10 cellular contexts compared by ENCODE assay signal in genomic region chr17:77420476-77420803, GRCh38.
DNase-seq lines count a peak whose midpoint lies in the region; ATAC-seq, FAIRE-seq and TF ChIP-seq lines count a peak whose summit lies in the region.
"Had no signal": no experiment of that assay in that cellular context is flagged by ENCODE, and none has a peak within 500 bp of the region (broad histone marks: within the 10 kb centered on the region; RNA-seq: fewer than 3 reads in every experiment).

No MANE protein-coding gene starts in this region.

- TF ChIP-seq RAD21 in A549 (conservative IDR thresholded peaks at IDR 0.05 in 1 of 2, IDR thresholded peaks at IDR 0.05 in 1 of 2), result no peak
- no peak for TF ChIP-seq RAD21 in K562 (CRISPR knock-in tag; conservative IDR thresholded peaks at IDR 0.05 in 1 of 2, IDR thresholded peaks at IDR 0.05 in 1 of 2)

- intact Hi-C loops in K562 (cut with micrococcal nuclease), result no loop called here

- peaks cover 13% of the 10 kb centered on the region for H3K27me3 Mint-ChIP-seq in HFFc6 (ENCODE audit: insufficient read depth)

- no peak overlapping the region for H2AFZ ChIP-seq in K562 (ENCODE audit: low read depth, low read length)
- H2AFZ ChIP-seq: PC-9 had no signal

- H3K27ac ChIP-seq in A549, result peak overlapping the region; percentile 75 to 95
- no peak overlapping the region; the same call in 2 of the 3 replicates for H3K27ac ChIP-seq in K562 (ENCODE audit: extremely low read depth, low read depth, low read length)
- H3K27ac ChIP-seq in muscle layer of colon (ENCODE audit: low read depth, low read length), result peak overlapping the region; percentile 96
- H3K27ac ChIP-seq in coronary artery, result peak overlapping the region in 1 of 2 donors; percentile 42
- H3K27ac ChIP-seq: PC-9 had no signal

- POLR2A ChIA-PET in A549 (lab: Yijun Ruan, JAX) (no interaction called here), K562 (lab: Yijun Ruan, JAX) (interaction anchor here (0.9 to 1.2 kb wide), 5 partner anchors 15 to 89 kb away, joined by 3 to 5 read pairs (median 3); no protein-coding TSS in a partner anchor)

- no peak for TF ChIP-seq CTCF in A549 (IDR thresholded peaks at IDR 0.05)
- peak; percentile 47 for TF ChIP-seq CTCF in HFFc6 (IDR thresholded peaks at IDR 0.05)
- TF ChIP-seq CTCF in K562 (IDR thresholded peaks at IDR 0.05 in 2 of 3, conservative IDR thresholded peaks at IDR 0.05 in 1 of 3; ENCODE audit: insufficient read depth in 2 of 3, low read depth in 1 of 3, low read length in 3 of 3), result no peak
- no peak for TF ChIP-seq CTCF in coronary artery (IDR thresholded peaks at IDR 0.05)

- no TSS peak for BruUV-seq in K562 (replicated peaks; lab: Mats Ljungman, UMichigan)

- H3K27me3 ChIP-seq in K562 (ENCODE audit: control insufficient read depth in 2 of 2, insufficient read depth in 2 of 2, low read length in 2 of 2) (no peaks in the 10 kb centered on the region), muscle layer of colon (ENCODE audit: control insufficient read depth in 1 of 2, insufficient read depth in 2 of 2, low read length in 2 of 2) (no peaks in the 10 kb centered on the region)

- peaks cover 75% of the 10 kb centered on the region for H3K4me1 ChIP-seq in A549
- peaks cover 28 to 67% of the 10 kb centered on the region in 2 experiments for H3K4me1 ChIP-seq in K562 (replicated peaks in 1 of 2; ENCODE audit: control insufficient read depth in 2 of 2, insufficient read depth in 2 of 2, low read length in 2 of 2)
- H3K4me1 ChIP-seq in muscle layer of colon (ENCODE audit: insufficient read depth, low read length), result peaks cover 89% of the 10 kb centered on the region

- peak overlapping the region; percentile 71 for H3K4me2 ChIP-seq in A549
- H3K4me2 ChIP-seq in K562 (ENCODE audit: insufficient read depth, low read length), result peak overlapping the region; percentile 33
- H3K4me2 ChIP-seq: PC-9 had no signal

- peak overlapping the region; percentile 78; the same call in 1 of the 2 replicates for H3K4me3 Mint-ChIP-seq in HFFc6

- H3K9ac ChIP-seq in K562 (ENCODE audit: insufficient read depth in 1 of 2, low read depth in 2 of 2, low read length in 2 of 2) (peak overlapping the region; percentile 28 to 68; a peak in 3 of 4 replicates), muscle layer of colon (ENCODE audit: low read length) (peak overlapping the region; percentile 65)

- 65% methylated on average over 5 of the region's 5 CpGs for WGBS in A549 (ENCODE audit: missing lambda C conversion rate)
- WGBS in K562 (ENCODE audit: insufficient coverage, low coverage, missing lambda C conversion rate), result 70% methylated on average over 4 of the region's 5 CpGs

- peak overlapping the region; percentile 90 for H3K27ac Mint-ChIP-seq in HFFc6

- peak in 1 of 2 experiments; percentile 15; a peak in 3 of 6 replicates for ATAC-seq in A549
- ATAC-seq in K562, result peak; percentile 15
- no peak for ATAC-seq in GM21723 (IDR thresholded peaks at IDR 0.05; ENCODE audit: unreplicated experiment)
- no peak for ATAC-seq in GM19351 (IDR thresholded peaks at IDR 0.05; ENCODE audit: unreplicated experiment)
- ATAC-seq in GM18519 (IDR thresholded peaks at IDR 0.05; ENCODE audit: low FRiP score, unreplicated experiment), result no peak

- DNase-seq in A549 (ENCODE audit: low read depth in 1 of 2, low spot score in 1 of 2), result no peak
- no peak for DNase-seq in HFFc6
- DNase-seq in K562 (ENCODE audit: extremely low read depth in 1 of 4, low spot score in 3 of 4), result no peak
- no peak for DNase-seq in coronary artery (ENCODE audit: low spot score)
- DNase-seq: stimulated activated CD4-positive, alpha-beta T cell treated with anti-CD3 and anti-CD28 coated beads, Interleukin-12 subunit alpha, Interleukin-12 subunit beta, amount 100 ng/mL, for 4 hours had no signal

- in situ Hi-C loops in K562 (cut with MboI), result no loop called here

- H3K79me2 ChIP-seq in K562 (ENCODE audit: control insufficient read depth, insufficient read depth, low read length), result peaks cover 34% of the 10 kb centered on the region

- no peak for FAIRE-seq in A549 (lab: Jason Lieb, UNC)
- FAIRE-seq in K562 (lab: Jason Lieb, UNC), result no peak

- TF ChIP-seq POLR2A in A549 (IDR thresholded peaks at IDR 0.05; ENCODE audit: low read length) (no peak), K562 (conservative IDR thresholded peaks at IDR 0.05) (no peak)

- TF ChIP-seq EP300 in A549 (IDR thresholded peaks at IDR 0.05) (no peak), K562 (IDR thresholded peaks at IDR 0.05; ENCODE audit: low read length) (no peak)

- H3K9me3 Mint-ChIP-seq in HFFc6, result no peaks in the 10 kb centered on the region

- H3K4me3 ChIP-seq in A549, result no peak overlapping the region
- no peak overlapping the region for H3K4me3 ChIP-seq in K562
- H3K4me3 ChIP-seq in muscle layer of colon (ENCODE audit: low read depth in 1 of 2, low read length in 2 of 2), result peak overlapping the region in 1 of 2 donors; percentile 39
- no peak overlapping the region for H3K4me3 ChIP-seq in coronary artery
- H3K4me3 ChIP-seq: PC-9 had no signal

- peaks cover 52% of the 10 kb centered on the region for H3K4me1 Mint-ChIP-seq in HFFc6 (ENCODE audit: low read depth)

- peaks cover 10% of the 10 kb centered on the region for H3K9me1 ChIP-seq in K562 (ENCODE audit: control insufficient read depth, insufficient read depth, low read length)

- peaks cover 55% of the 10 kb centered on the region for H4K20me1 ChIP-seq in K562 (replicated peaks; ENCODE audit: control insufficient read depth, insufficient read depth, low read length)

- H3K36me3 Mint-ChIP-seq in HFFc6 (ENCODE audit: low read depth), result peaks cover 12% of the 10 kb centered on the region

- CTCF ChIA-PET in A549 (lab: Yijun Ruan, JAX), result interaction anchor here (1.0 to 18.7 kb wide), 7 partner anchors 9 to 90 kb away, joined by 3 to 198 read pairs (median 20); no protein-coding TSS in a partner anchor
- CTCF ChIA-PET in K562 (lab: Yijun Ruan, JAX; ENCODE audit: low intra/inter-chr PET ratio), result no interaction called here

- H3K36me3 ChIP-seq in K562 (ENCODE audit: control insufficient read depth, insufficient read depth, low read length), result peaks cover 15% of the 10 kb centered on the region; the same call in 2 of the 3 replicates
- H3K36me3 ChIP-seq in muscle layer of colon (ENCODE audit: insufficient read depth, low read length), result no peaks in the 10 kb centered on the region

- no peaks in the 10 kb centered on the region for H3K9me3 ChIP-seq in A549
- H3K9me3 ChIP-seq in K562 (replicated peaks; ENCODE audit: control insufficient read depth, insufficient read depth, low read depth, low read length), result no peaks in the 10 kb centered on the region
- no peaks in the 10 kb centered on the region for H3K9me3 ChIP-seq in muscle layer of colon (ENCODE audit: low read length)

TF ChIP-seq in A549, 52 proteins besides CTCF, POLR2A, EP300 and RAD21:
- TF ChIP-seq ZSCAN20 (CRISPR knock-in tag; IDR thresholded peaks at IDR 0.05) (no peak), PBX3 (IDR thresholded peaks at IDR 0.05) (no peak), HDAC2 (IDR thresholded peaks at IDR 0.05) (no peak), CEBPB (IDR thresholded peaks at IDR 0.05) (no peak), EHF (CRISPR knock-in tag; IDR thresholded peaks at IDR 0.05) (no peak), JUN (IDR thresholded peaks at IDR 0.05) (no peak), ESRRA (IDR thresholded peaks at IDR 0.05; ENCODE audit: borderline replicate concordance, low read length) (no peak), JUNB (IDR thresholded peaks at IDR 0.05) (no peak), MAZ (IDR thresholded peaks at IDR 0.05; ENCODE audit: borderline replicate concordance, low read depth, low read length) (no peak), GATA3 (IDR thresholded peaks at IDR 0.05; ENCODE audit: borderline replicate concordance) (no peak)
TF ChIP-seq in A549: peak in this region for 0.

TF ChIP-seq in K562, 482 proteins besides CTCF, POLR2A, EP300 and RAD21 (continues in another document):
- TF ChIP-seq, protein P1, sequence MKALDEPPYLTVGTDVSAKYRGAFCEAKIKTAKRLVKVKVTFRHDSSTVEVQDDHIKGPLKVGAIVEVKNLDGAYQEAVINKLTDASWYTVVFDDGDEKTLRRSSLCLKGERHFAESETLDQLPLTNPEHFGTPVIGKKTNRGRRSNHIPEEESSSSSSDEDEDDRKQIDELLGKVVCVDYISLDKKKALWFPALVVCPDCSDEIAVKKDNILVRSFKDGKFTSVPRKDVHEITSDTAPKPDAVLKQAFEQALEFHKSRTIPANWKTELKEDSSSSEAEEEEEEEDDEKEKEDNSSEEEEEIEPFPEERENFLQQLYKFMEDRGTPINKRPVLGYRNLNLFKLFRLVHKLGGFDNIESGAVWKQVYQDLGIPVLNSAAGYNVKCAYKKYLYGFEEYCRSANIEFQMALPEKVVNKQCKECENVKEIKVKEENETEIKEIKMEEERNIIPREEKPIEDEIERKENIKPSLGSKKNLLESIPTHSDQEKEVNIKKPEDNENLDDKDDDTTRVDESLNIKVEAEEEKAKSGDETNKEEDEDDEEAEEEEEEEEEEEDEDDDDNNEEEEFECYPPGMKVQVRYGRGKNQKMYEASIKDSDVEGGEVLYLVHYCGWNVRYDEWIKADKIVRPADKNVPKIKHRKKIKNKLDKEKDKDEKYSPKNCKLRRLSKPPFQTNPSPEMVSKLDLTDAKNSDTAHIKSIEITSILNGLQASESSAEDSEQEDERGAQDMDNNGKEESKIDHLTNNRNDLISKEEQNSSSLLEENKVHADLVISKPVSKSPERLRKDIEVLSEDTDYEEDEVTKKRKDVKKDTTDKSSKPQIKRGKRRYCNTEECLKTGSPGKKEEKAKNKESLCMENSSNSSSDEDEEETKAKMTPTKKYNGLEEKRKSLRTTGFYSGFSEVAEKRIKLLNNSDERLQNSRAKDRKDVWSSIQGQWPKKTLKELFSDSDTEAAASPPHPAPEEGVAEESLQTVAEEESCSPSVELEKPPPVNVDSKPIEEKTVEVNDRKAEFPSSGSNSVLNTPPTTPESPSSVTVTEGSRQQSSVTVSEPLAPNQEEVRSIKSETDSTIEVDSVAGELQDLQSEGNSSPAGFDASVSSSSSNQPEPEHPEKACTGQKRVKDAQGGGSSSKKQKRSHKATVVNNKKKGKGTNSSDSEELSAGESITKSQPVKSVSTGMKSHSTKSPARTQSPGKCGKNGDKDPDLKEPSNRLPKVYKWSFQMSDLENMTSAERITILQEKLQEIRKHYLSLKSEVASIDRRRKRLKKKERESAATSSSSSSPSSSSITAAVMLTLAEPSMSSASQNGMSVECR (CRISPR knock-in tag; IDR thresholded peaks at IDR 0.05), result peak; percentile 37; the same call in 1 of the 2 replicates
- TF ChIP-seq, protein P2, sequence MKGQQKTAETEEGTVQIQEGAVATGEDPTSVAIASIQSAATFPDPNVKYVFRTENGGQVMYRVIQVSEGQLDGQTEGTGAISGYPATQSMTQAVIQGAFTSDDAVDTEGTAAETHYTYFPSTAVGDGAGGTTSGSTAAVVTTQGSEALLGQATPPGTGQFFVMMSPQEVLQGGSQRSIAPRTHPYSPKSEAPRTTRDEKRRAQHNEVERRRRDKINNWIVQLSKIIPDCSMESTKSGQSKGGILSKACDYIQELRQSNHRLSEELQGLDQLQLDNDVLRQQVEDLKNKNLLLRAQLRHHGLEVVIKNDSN (CRISPR knock-in tag; IDR thresholded peaks at IDR 0.05), result 0 out of 2 replicates have a peak, but pooled peaks have one; percentile 32
